Comparison of ENCODE assay signal across 8 cellular contexts in genomic region chr2:85577386-85578242, GRCh38. TPM values are rescaled to one million over a fixed set of nuclear protein-coding genes. Genes with fewer than 3 reads are reported as not detected.
DNase-seq lines count a peak whose midpoint lies in the region; ATAC-seq, FAIRE-seq and TF ChIP-seq lines count a peak whose summit lies in the region.

VAMP8 (plus strand) TSS chr2:85577586; CDS start chr2:85577647, 61 bp downstream.

- no peaks in the 10 kb centered on the region for H3K9me3 ChIP-seq in GM12878 (replicated peaks; ENCODE audit: control insufficient read depth, insufficient read depth, low read length)
- no peaks in the 10 kb centered on the region for H3K9me3 ChIP-seq in SK-N-SH

- H3K79me2 ChIP-seq in GM12878 (ENCODE audit: control insufficient read depth, insufficient read depth, low read length) (peaks cover 26% of the 10 kb centered on the region), SK-N-SH (ENCODE audit: insufficient read depth) (no peaks in the 10 kb centered on the region)

- SMC1A ChIA-PET in GM12878 (lab: Charles Lee; ENCODE audit: uncharacterized antibody, unreplicated experiment): interaction anchor here (0.6 to 4.4 kb wide), 10 partner anchors 10 to 502 kb away, joined by 3 to 20 read pairs (median 6); partner anchors contain the start of genes MAT2A and RNF181

- H3K27ac ChIP-seq in GM12878 (ENCODE audit: control insufficient read depth, insufficient read depth) (peak within 1 kb of the TSS; percentile 77), SK-N-SH (ENCODE audit: low read depth in 2 of 2, low read length in 1 of 2) (no peak within 1 kb of the TSS)

- peak; percentile 50 for DNase-seq in T follicular helper cell (ENCODE audit: low read depth)
- DNase-seq in GM12878 (ENCODE audit: low read depth, low spot score): no peak
- DNase-seq in kidney tubule cell (ENCODE audit: low spot score): peak; percentile 81
- peak; percentile 64 for DNase-seq in stimulated activated CD4-positive, alpha-beta T cell treated with anti-CD3 and anti-CD28 coated beads, Interleukin-4, amount 100 ng/mL, for 1 hour
- DNase-seq in SK-N-SH: no peak
- DNase-seq in NCI-H748 treated with DMSO at 0.1 percent for 48 hours (lab: John Stamatoyannopoulos, UW): no peak

- BruUV-seq in GM12878 (replicated peaks; lab: Mats Ljungman, UMichigan): no TSS peak

- H2AFZ ChIP-seq in GM12878 (ENCODE audit: control insufficient read depth, low read depth, low read length): peak within 1 kb of the TSS; percentile 61
- no peak within 1 kb of the TSS for H2AFZ ChIP-seq in SK-N-SH (ENCODE audit: low read depth)

- TF ChIP-seq CTCF in GM12878 (IDR thresholded peaks at IDR 0.05 in 2 of 3, conservative IDR thresholded peaks at IDR 0.05 in 1 of 3; ENCODE audit: control insufficient read depth in 2 of 3, extremely low read depth in 1 of 3, insufficient read depth in 1 of 3, low read depth in 3 of 3, low read length in 3 of 3) (no peak), SK-N-SH (IDR thresholded peaks at IDR 0.05) (no peak)

- H3K27me3 ChIP-seq in GM12878 (replicated peaks in 1 of 2; ENCODE audit: control insufficient read depth in 2 of 2, insufficient read depth in 2 of 2, low read length in 1 of 2) (no peaks in the 10 kb centered on the region), SK-N-SH (ENCODE audit: insufficient read depth) (peaks cover 5% of the 10 kb centered on the region; the same call in 1 of the 2 replicates)

- in situ Hi-C loops in GM12878 (cut with MboI): no loop called here

- no peak for TF ChIP-seq RAD21 in GM12878 (IDR thresholded peaks at IDR 0.05; ENCODE audit: insufficient read depth, low read depth, low read length)
- TF ChIP-seq RAD21 in SK-N-SH (IDR thresholded peaks at IDR 0.05; ENCODE audit: low read length): no peak

- H3K4me2 ChIP-seq in GM12878 (ENCODE audit: control insufficient read depth, insufficient read depth) (peak within 1 kb of the TSS; percentile 85), SK-N-SH (no peak within 1 kb of the TSS)

- CTCF ChIA-PET in GM12878 (lab: Yijun Ruan, JAX) (interaction anchor here (0.6 to 1.9 kb wide), 6 partner anchors 10 to 1111 kb away, joined by 3 to 6 read pairs (median 4); no protein-coding TSS in a partner anchor), SK-N-SH (lab: Yijun Ruan, JAX) (interaction anchor here (0.8 kb wide), 1 partner anchor 187 kb away, joined by 4 read pairs; no protein-coding TSS in a partner anchor)

- H3K9me2 ChIP-seq in SK-N-SH: no peaks in the 10 kb centered on the region

- RAD21 ChIA-PET in GM12878 (lab: Charles Lee; ENCODE audit: unreplicated experiment): interaction anchor here (0.7 to 1.8 kb wide), 5 partner anchors 10 to 91 kb away, joined by 3 to 9 read pairs (median 3); partner anchors contain the start of genes GGCX and RNF181

- H3K36me3 ChIP-seq in GM12878 (ENCODE audit: control insufficient read depth in 2 of 2, insufficient read depth in 2 of 2, low read length in 1 of 2) (peaks cover 0 to 6% of the 10 kb centered on the region in 2 experiments; a peak in 2 of 4 replicates), SK-N-SH (replicated peaks in 1 of 2; ENCODE audit: control insufficient read depth in 1 of 2, insufficient read depth in 2 of 2, low read length in 1 of 2) (no peaks in the 10 kb centered on the region)

- H3K4me3 ChIP-seq in GM12878: peak within 1 kb of the TSS; percentile 77
- H3K4me3 ChIP-seq in SK-N-SH (ENCODE audit: low read depth in 2 of 2, low read length in 1 of 2): no peak within 1 kb of the TSS

- ATAC-seq in GM19023 (IDR thresholded peaks at IDR 0.05; ENCODE audit: unreplicated experiment) (peak; percentile 62), HG03280 (IDR thresholded peaks at IDR 0.05; ENCODE audit: unreplicated experiment) (peak; percentile 70), GM12878 (peak; percentile 86)

- H4K20me1 ChIP-seq in GM12878 (ENCODE audit: control insufficient read depth, insufficient read depth) (no peaks in the 10 kb centered on the region), SK-N-SH (ENCODE audit: insufficient read depth) (no peaks in the 10 kb centered on the region)

- intact Hi-C loops in GM12878 (cut with micrococcal nuclease; ENCODE audit: unreplicated experiment): no loop called here

- TF ChIP-seq POLR2A in GM12878 (IDR thresholded peaks at IDR 0.05; ENCODE audit: low read depth, low read length): peak; percentile 72

- peaks cover 13% of the 10 kb centered on the region for H3K4me1 ChIP-seq in GM12878 (ENCODE audit: control insufficient read depth, insufficient read depth, low read length)
- H3K4me1 ChIP-seq in SK-N-SH (ENCODE audit: control insufficient read depth in 1 of 2, insufficient read depth in 2 of 2, low read depth in 1 of 2, low read length in 1 of 2): no peaks in the 10 kb centered on the region

- peak within 1 kb of the TSS; percentile 82 for H3K9ac ChIP-seq in GM12878 (ENCODE audit: control insufficient read depth, insufficient read depth, low read length)
- H3K9ac ChIP-seq in SK-N-SH: no peak within 1 kb of the TSS

- WGBS in GM12878 (ENCODE audit: insufficient coverage, insufficient replicate concordance, low lambda C conversion rate, missing lambda C conversion rate): 1% methylated on average over 19 of the region's 19 CpGs
- 80% methylated on average over 16 of the region's 19 CpGs for WGBS in SK-N-SH (ENCODE audit: low lambda C conversion rate)

- TF ChIP-seq EP300 in GM12878 (IDR thresholded peaks at IDR 0.05; ENCODE audit: borderline replicate concordance in 1 of 2, control insufficient read depth in 1 of 2, low read depth in 2 of 2, low read length in 2 of 2) (no peak), SK-N-SH (IDR thresholded peaks at IDR 0.05; ENCODE audit: borderline replicate concordance in 1 of 2, low read depth in 1 of 2, low read length in 1 of 2) (no peak)

- POLR2A ChIA-PET in GM12878 (lab: Charles Lee): interaction anchor here (0.6 to 4.6 kb wide), 11 partner anchors 14 to 285 kb away, joined by 3 to 57 read pairs (median 4); partner anchors contain the start of genes C2orf68, ELMOD3, GGCX and RETSAT
- POLR2A ChIA-PET in SK-N-SH (lab: Yijun Ruan, JAX): interaction anchor here (0.7 to 1.0 kb wide), 2 partner anchors 16 to 39 kb away, joined by 5 to 6 read pairs; partner anchors contain the start of gene MAT2A

- H3F3A ChIP-seq in SK-N-SH (replicated peaks; ENCODE audit: insufficient read depth): no peaks in the 10 kb centered on the region

- FAIRE-seq in GM12878 (lab: Jason Lieb, UNC): peak; percentile 94

TF ChIP-seq in GM12878, 131 proteins besides CTCF, POLR2A, EP300 and RAD21 (continues in another document):
- TF ChIP-seq SPI1 (IDR thresholded peaks at IDR 0.05; ENCODE audit: borderline replicate concordance, insufficient read depth, low read depth, low read length) (peak; percentile 50), IKZF1 (conservative IDR thresholded peaks at IDR 0.05) (no peak), JUND (IDR thresholded peaks at IDR 0.05; ENCODE audit: low read depth, low read length) (no peak), TAF1 (IDR thresholded peaks at IDR 0.05; ENCODE audit: borderline replicate concordance, low read depth, low read length) (0 out of 2 replicates have a peak, but pooled peaks have one; percentile 9)

TF ChIP-seq in SK-N-SH, 30 proteins besides CTCF, POLR2A, EP300 and RAD21 (continues in another document):
- TF ChIP-seq GATA2 (CRISPR knock-in tag; IDR thresholded peaks at IDR 0.05) (no peak), RXRA (IDR thresholded peaks at IDR 0.05; ENCODE audit: borderline replicate concordance, low read depth) (no peak), TAF1 (IDR thresholded peaks at IDR 0.05; ENCODE audit: borderline replicate concordance, low read depth, low read length) (no peak), FOXM1 (IDR thresholded peaks at IDR 0.05; ENCODE audit: low read depth) (no peak), IRF3 (IDR thresholded peaks at IDR 0.05; ENCODE audit: low read depth, low read length) (no peak), MXI1 (IDR thresholded peaks at IDR 0.05; ENCODE audit: low read depth, low read length) (no peak), YY1 (IDR thresholded peaks at IDR 0.05; ENCODE audit: low read depth) (no peak), PBX3 (IDR thresholded peaks at IDR 0.05) (no peak)

RNA-seq across cellular contexts. Expression of gene VAMP8, which starts in this region (rescaled TPM):
- total RNA-seq in GM12878 (2013; cell fraction: nucleolus; rRNA removed): 10.0 and 11.3 TPM in 2 replicates
- total RNA-seq in GM12878 (2014; rRNA removed) (148 and 159 TPM in 2 replicates), GM12878 (2014; rRNA removed; fragmentation: Illumina TruSeq; extraction: Trizol) (89.5 and 93.6 TPM in 2 replicates), GM12878 (2021) (135 and 141 TPM in 2 replicates)
- 198 TPM for polyA plus RNA-seq in GM12878 (2011; ENCODE audit: low read depth)
- polyA plus RNA-seq in GM12878 (2011; rRNA removed) (266 and 269 TPM in 2 replicates), GM12878 (2014; fragmentation: Illumina TruSeq; extraction: Trizol) (266 and 296 TPM in 2 replicates), GM12878 (2014; fragmentation: Nextera tagmentation; extraction: Ambion mirVana) (100 to 1,000 TPM; 544 to 744 TPM), GM12878 (2014; rRNA removed) (184 and 193 TPM in 2 replicates), GM12878 (2016; fragmentation: Nextera tagmentation; extraction: Ambion mirVana) (100 to 1,000 TPM; 210 to 223 TPM), SK-N-SH (2012; rRNA removed) (0.72 and 1.3 TPM in 2 replicates)
- polyA plus RNA-seq in GM12878 (2011; cell fraction: cytosol; rRNA removed): 215 and 276 TPM in 2 replicates
- 114 and 161 TPM in 2 replicates for polyA plus RNA-seq in GM12878 (2011; cell fraction: nucleus; rRNA removed)
- 106 and 136 TPM in 2 replicates for polyA plus RNA-seq in GM12878 (2012)
- 72.3 and 75.0 TPM in 2 replicates for polyA minus RNA-seq in GM12878 (2011; rRNA and poly(A)+ RNA removed)
- polyA minus RNA-seq in GM12878 (2011; cell fraction: cytosol; rRNA and poly(A)+ RNA removed): 9.9 and 19.6 TPM in 2 replicates
- 19.1 and 20.6 TPM in 2 replicates for polyA minus RNA-seq in GM12878 (2011; cell fraction: nucleus; rRNA and poly(A)+ RNA removed)
- polyA plus RNA-seq in SK-N-SH (2012; cell fraction: cytosol; rRNA removed): 1.1 and 1.5 TPM in 2 replicates
- polyA plus RNA-seq in SK-N-SH (2012; cell fraction: nucleus; rRNA removed): 0.52 and 0.87 TPM in 2 replicates

Comparison
In these comparisons a context has a peak if more than half of its experiments do, and no peak if none do; other contexts are left out.
1. RNA of gene VAMP8 (polyA plus RNA-seq): 106 to 744 TPM in GM12878; 0.52 to 1.5 TPM in SK-N-SH; every median in the first group is over 10 times any median in the second.
2. DNase-seq: peak in T follicular helper cell (single experiment), kidney tubule cell (single experiment) and stimulated activated CD4-positive, alpha-beta T cell treated with anti-CD3 and anti-CD28 coated beads, Interleukin-4, amount 100 ng/mL, for 1 hour (single experiment); none in GM12878 (single experiment), SK-N-SH (single experiment) and NCI-H748 treated with DMSO at 0.1 percent for 48 hours (single experiment).
3. Peak in every context shown above with its lines, with median percentiles within 50 percentile points of each other: ATAC-seq.